Comparison of ENCODE assay signal across 1 cellular context in the genomic region with DNA sequence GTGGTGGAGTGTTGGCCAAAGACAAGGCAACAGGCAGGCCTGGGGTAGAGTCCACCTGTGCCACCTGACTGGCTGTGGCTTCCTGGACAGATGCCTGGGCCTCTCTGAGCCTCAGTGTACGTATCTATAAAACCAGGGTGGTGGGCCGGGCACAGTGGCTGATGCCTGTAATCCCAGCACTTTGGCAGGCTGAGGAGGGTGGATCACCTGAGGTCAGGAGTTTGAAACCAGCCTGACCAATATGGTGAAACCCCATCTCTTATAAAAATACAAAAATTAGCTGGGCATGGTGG. TPM values are rescaled to one million over a fixed set of nuclear protein-coding genes. Genes with fewer than 3 reads are reported as not detected.
"Had no signal": no experiment of that assay in that cellular context is flagged by ENCODE, and none has a peak within 500 bp of the region (broad histone marks: within the 10 kb centered on the region; RNA-seq: fewer than 3 reads in every experiment).

No MANE protein-coding gene starts in this region.

RNA-seq across cellular contexts. Expression of gene PXDN, which starts 28.4 kb away (rescaled TPM):
- total RNA-seq: activated CD4-positive, alpha-beta memory T cell treated with anti-CD3 and anti-CD28 coated beads, Interleukin-2, amount 10 ng/mL, durations not matched to agents 7 days and 5 days had no signal
